ENCODE assay signal across 10 cellular contexts in the genomic region with DNA sequence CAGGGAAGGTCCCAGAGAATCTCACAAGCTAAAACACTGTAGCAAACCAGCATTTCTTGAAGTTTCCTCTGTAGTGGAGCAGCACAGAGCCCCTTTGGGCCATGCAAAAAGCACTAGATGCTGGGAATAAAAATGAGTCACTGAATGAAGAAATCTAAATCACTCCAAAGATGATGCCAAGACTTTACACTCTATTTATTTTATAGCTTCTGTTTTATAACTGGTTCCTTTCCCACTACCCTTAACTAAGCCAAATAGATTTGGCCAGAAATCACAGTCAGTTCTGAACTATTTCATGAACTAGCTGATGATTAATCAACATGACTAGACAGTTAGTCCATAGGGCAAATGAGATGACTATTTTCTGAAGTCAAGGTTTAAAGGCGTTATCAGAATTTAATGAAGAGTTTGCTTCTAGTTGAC.
DNase-seq lines count a peak whose midpoint lies in the region; ATAC-seq, FAIRE-seq and TF ChIP-seq lines count a peak whose summit lies in the region.
"Had no signal": no experiment of that assay in that cellular context is flagged by ENCODE, and none has a peak within 500 bp of the region (broad histone marks: within the 10 kb centered on the region; RNA-seq: fewer than 3 reads in every experiment).

No MANE protein-coding gene starts in this region.

- intact Hi-C loops in HepG2 (cut with micrococcal nuclease; ENCODE audit: unreplicated experiment): loop anchor here (10.0 kb wide), 1 partner anchor 92 kb away; the partner anchor contains the start of gene SCMH1
- intact Hi-C loops in upper lobe of right lung (cut with DNase I): no loop called here

- no peak for TF ChIP-seq POLR2A in HepG2 (IDR thresholded peaks at IDR 0.05; ENCODE audit: insufficient read depth in 1 of 2, low read depth in 2 of 2, low read length in 2 of 2)

- CTCF ChIA-PET in HepG2 (lab: Yijun Ruan, JAX; ENCODE audit: low intra/inter-chr PET ratio, low total read pairs): no interaction called here

- POLR2A ChIA-PET in HepG2 (lab: Yijun Ruan, JAX): interaction anchor here (3.0 kb wide), 1 partner anchor 89 kb away, joined by 16 read pairs; the partner anchor contains the start of gene SCMH1

- no peak for FAIRE-seq in HepG2 (lab: Jason Lieb, UNC)

- no peak overlapping the region for H3K4me2 ChIP-seq in HepG2 (ENCODE audit: low read depth, low read length)

- H4K20me1 ChIP-seq in HepG2 (ENCODE audit: insufficient read depth, low read length): no peaks in the 10 kb centered on the region

- no peak overlapping the region for H3K9ac ChIP-seq in HepG2 (ENCODE audit: insufficient read depth, low read depth, low read length)

- WGBS in HepG2 (ENCODE audit: low lambda C conversion rate): 91% methylated on average over 1 of the region's 1 CpG

- H3K27ac ChIP-seq in coronary artery (peak overlapping the region; percentile 67 to 74), HepG2 (ENCODE audit: extremely low read length, insufficient read depth, low read length) (no peak overlapping the region), upper lobe of right lung (no peak overlapping the region)

- TF ChIP-seq EP300 in HepG2 (IDR thresholded peaks at IDR 0.05; ENCODE audit: low read depth in 2 of 2, low read length in 2 of 2) (no peak), HepG2 (CRISPR knock-in tag; IDR thresholded peaks at IDR 0.05; ENCODE audit: borderline replicate concordance) (no peak)

- TF ChIP-seq RAD21 in HepG2 (CRISPR knock-in tag; IDR thresholded peaks at IDR 0.05): no peak

- no peak overlapping the region for H3K4me3 ChIP-seq in coronary artery
- H3K4me3 ChIP-seq in HepG2 (replicated peaks in 1 of 3; ENCODE audit: insufficient read depth in 1 of 3, low read depth in 2 of 3, low read length in 3 of 3): no peak overlapping the region
- H3K4me3 ChIP-seq in upper lobe of right lung: no peak overlapping the region

- peaks cover 2 to 12% of the 10 kb centered on the region in 2 experiments; a peak in 3 of 5 replicates for H3K36me3 ChIP-seq in HepG2 (replicated peaks in 1 of 2; ENCODE audit: control insufficient read depth in 1 of 2, insufficient read depth in 2 of 2, low read length in 2 of 2)
- H3K36me3 ChIP-seq in upper lobe of right lung: no peaks in the 10 kb centered on the region

- H2AFZ ChIP-seq in HepG2 (ENCODE audit: low read length): no peak overlapping the region

- no peaks in the 10 kb centered on the region for H3K27me3 ChIP-seq in HepG2 (ENCODE audit: control insufficient read depth in 1 of 2, insufficient read depth in 2 of 2, low read length in 2 of 2)
- H3K27me3 ChIP-seq in upper lobe of right lung: no peaks in the 10 kb centered on the region

- DNase-seq in M059J (ENCODE audit: low read depth) (peak; percentile 96), coronary artery (ENCODE audit: low spot score) (no peak), HepG2 (ENCODE audit: low spot score) (no peak), upper lobe of right lung (no peak), SK-N-DZ (ENCODE audit: low spot score) (no peak), dermis blood vessel endothelial cell (no peak)
- DNase-seq in stimulated activated naive CD4-positive, alpha-beta T cell (lab: John Stamatoyannopoulos, UW): no peak
- DNase-seq: activated naive CD8-positive, alpha-beta T cell treated with anti-CD3 and anti-CD28 coated beads for 36 hours; NCI-H345 had no signal

- no peak for TF ChIP-seq CTCF in coronary artery (IDR thresholded peaks at IDR 0.05)
- no peak for TF ChIP-seq CTCF in HepG2 (CRISPR knock-in tag; IDR thresholded peaks at IDR 0.05)
- no peak for TF ChIP-seq CTCF in upper lobe of right lung (IDR thresholded peaks at IDR 0.05)

- H3K79me2 ChIP-seq in HepG2 (ENCODE audit: insufficient read depth, low read length): no peaks in the 10 kb centered on the region

- ATAC-seq in HepG2: no peak
- ATAC-seq in upper lobe of right lung: peak; percentile 39
- no peak for ATAC-seq in HG02798 (IDR thresholded peaks at IDR 0.05; ENCODE audit: poor library complexity, unreplicated experiment)

- no TSS peak for BruUV-seq in HepG2 (replicated peaks; lab: Mats Ljungman, UMichigan)

- in situ Hi-C loops in HepG2 (cut with HindIII; ENCODE audit: extremely low pct_ligation_motif_present, low pct_unique_long_range_greater_than_20kb): no loop called here

- H3K9me3 ChIP-seq in HepG2 (ENCODE audit: low read length) (no peaks in the 10 kb centered on the region), upper lobe of right lung (no peaks in the 10 kb centered on the region)

- peaks cover 33% of the 10 kb centered on the region for H3K4me1 ChIP-seq in HepG2 (ENCODE audit: insufficient read depth, low read length)
- H3K4me1 ChIP-seq in upper lobe of right lung: peaks cover 10% of the 10 kb centered on the region

TF ChIP-seq in HepG2, 621 proteins besides CTCF, POLR2A, EP300 and RAD21:
- TF ChIP-seq NBN (conservative IDR thresholded peaks at IDR 0.05): no peak
- TF ChIP-seq CREB1 (IDR thresholded peaks at IDR 0.05): no peak
- 0 out of 2 replicates have a peak, but pooled peaks have one; percentile 16 for TF ChIP-seq CREB1 (CRISPR knock-in tag; IDR thresholded peaks at IDR 0.05)

Comparison
In these comparisons a context has a peak if more than half of its experiments do, and no peak if none do; other contexts are left out.
1. H3K27ac ChIP-seq: peak in coronary artery (2 of 2); none in HepG2 (single experiment) and upper lobe of right lung (single experiment).